Comparison of ENCODE assay signal across 22 cellular contexts in the genomic region with DNA sequence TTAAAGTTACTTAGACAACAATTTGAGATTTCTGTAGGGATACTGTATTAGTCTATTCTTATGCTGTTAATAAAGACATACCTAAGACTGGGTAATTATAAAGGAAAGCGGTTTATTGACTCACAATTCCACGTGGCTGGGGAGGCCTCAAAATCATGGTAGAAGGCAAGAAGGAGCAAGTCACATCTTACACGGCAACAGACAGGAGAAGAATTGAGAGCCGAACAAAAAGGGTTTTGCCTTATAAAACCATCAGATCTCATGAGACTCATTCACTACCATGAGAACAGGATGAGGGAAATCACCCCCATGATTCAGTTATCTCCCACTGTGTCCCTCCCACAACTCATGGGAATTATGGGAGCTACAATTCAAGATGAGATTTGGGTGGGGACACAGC. TPM values are rescaled to one million over a fixed set of nuclear protein-coding genes. Genes with fewer than 3 reads are reported as not detected.
DNase-seq lines count a peak whose midpoint lies in the region; ATAC-seq and TF ChIP-seq lines count a peak whose summit lies in the region.
"Had no signal": no experiment of that assay in that cellular context is flagged by ENCODE, and none has a peak within 500 bp of the region (broad histone marks: within the 10 kb centered on the region; RNA-seq: fewer than 3 reads in every experiment).

No MANE protein-coding gene starts in this region.

- H3K27ac Mint-ChIP-seq in dendritic cell treated with granulocyte-macrophage colony-stimulating factor and Interleukin-4, amounts not matched to agents 40 ng/mL and 50 ng/mL, for 4 days = peak overlapping the region; percentile 57

- no peaks in the 10 kb centered on the region for H3K9me3 ChIP-seq in heart left ventricle
- no peaks in the 10 kb centered on the region for H3K9me3 ChIP-seq in tibial artery
- H3K9me3 ChIP-seq: SJSA1 had no signal

- H3K4me3 Mint-ChIP-seq in dendritic cell treated with granulocyte-macrophage colony-stimulating factor and Interleukin-4, amounts not matched to agents 40 ng/mL and 50 ng/mL, for 4 days = no peak overlapping the region
- H3K4me3 Mint-ChIP-seq: CD8-positive, alpha-beta memory T cell had no signal

- H3K4me1 ChIP-seq in heart left ventricle = peaks cover 0 to 47% (median 21%) of the 10 kb centered on the region in 12 donors
- peaks cover 11% of the 10 kb centered on the region for H3K4me1 ChIP-seq in rectal smooth muscle tissue (ENCODE audit: control insufficient read depth, insufficient read depth, low read length)
- H3K4me1 ChIP-seq in tibial artery = peaks cover 0 to 69% (median 33%) of the 10 kb centered on the region in 4 donors
- H3K4me1 ChIP-seq: SJSA1 had no signal

- H3K27me3 ChIP-seq in heart left ventricle (no peaks in the 10 kb centered on the region), rectal smooth muscle tissue (ENCODE audit: control insufficient read depth, insufficient read depth, low read length) (no peaks in the 10 kb centered on the region), tibial artery (no peaks in the 10 kb centered on the region)
- H3K27me3 ChIP-seq: BLaER1 treated with 17β-estradiol and CSF1 and Interleukin-3, amounts not matched to agents 10 nM and 100 nM; SJSA1 had no signal

- ATAC-seq in heart left ventricle = no peak
- no peak for ATAC-seq in left ventricle myocardium superior
- no peak for ATAC-seq in GM18519 (IDR thresholded peaks at IDR 0.05; ENCODE audit: low FRiP score, unreplicated experiment)

- H3K4me1 Mint-ChIP-seq in dendritic cell treated with granulocyte-macrophage colony-stimulating factor and Interleukin-4, amounts not matched to agents 40 ng/mL and 50 ng/mL, for 4 days (ENCODE audit: low read depth) = peaks cover 21% of the 10 kb centered on the region

- intact Hi-C loops in heart left ventricle (cut with DNase I) (loop anchor here in 4 of 10 donors (5.0 to 10.0 kb wide), 6 partner anchors 39 to 286 kb away; a partner anchor contains a TSS), left ventricle myocardium superior (cut with micrococcal nuclease) (no loop called here), tibial artery (cut with DNase I; ENCODE audit: low total_unique reads) (loop anchor here (10.0 kb wide), 1 partner anchor 146 kb away; a partner anchor contains a TSS)
- intact Hi-C loops in dendritic cell treated with granulocyte-macrophage colony-stimulating factor and Interleukin-4, amounts not matched to agents 40 ng/mL and 50 ng/mL, for 4 days (cut with micrococcal nuclease) = no loop called here

- no peak overlapping the region for H3K4me3 ChIP-seq in heart left ventricle
- no peak overlapping the region for H3K4me3 ChIP-seq in rectal smooth muscle tissue (ENCODE audit: low read length)
- no peak overlapping the region for H3K4me3 ChIP-seq in tibial artery
- H3K4me3 ChIP-seq: BLaER1 treated with 17β-estradiol and CSF1 and Interleukin-3, amounts not matched to agents 10 nM and 100 nM; SJSA1 had no signal

- peak overlapping the region in 10 of 12 donors; percentile 27 to 83 (median 65) for H3K27ac ChIP-seq in heart left ventricle
- peak overlapping the region; percentile 50 for H3K27ac ChIP-seq in rectal smooth muscle tissue (ENCODE audit: low read depth, low read length)
- H3K27ac ChIP-seq in tibial artery = peak overlapping the region; percentile 34 to 39
- H3K27ac ChIP-seq: 22Rv1; BLaER1 treated with 17β-estradiol and CSF1 and Interleukin-3, amounts not matched to agents 10 nM and 100 nM; KMS-11; SJSA1 had no signal

- TF ChIP-seq POLR2A in heart left ventricle (IDR thresholded peaks at IDR 0.05) = no peak

- no peaks in the 10 kb centered on the region for H3K36me3 ChIP-seq in heart left ventricle
- H3K36me3 ChIP-seq in rectal smooth muscle tissue (ENCODE audit: control insufficient read depth, insufficient read depth, low read length) = no peaks in the 10 kb centered on the region
- H3K36me3 ChIP-seq in tibial artery = no peaks in the 10 kb centered on the region
- H3K36me3 ChIP-seq: SJSA1 had no signal

- no peak for TF ChIP-seq CTCF in heart left ventricle (IDR thresholded peaks at IDR 0.05)
- TF ChIP-seq CTCF in tibial artery (IDR thresholded peaks at IDR 0.05) = no peak

- no peak overlapping the region for H3K9ac ChIP-seq in rectal smooth muscle tissue (ENCODE audit: low read length)
- H3K9ac ChIP-seq: BLaER1 treated with 17β-estradiol and CSF1 and Interleukin-3, amounts not matched to agents 10 nM and 100 nM; KMS-11 had no signal

- H3K9me3 Mint-ChIP-seq in dendritic cell treated with granulocyte-macrophage colony-stimulating factor and Interleukin-4, amounts not matched to agents 40 ng/mL and 50 ng/mL, for 4 days = peaks cover 12% of the 10 kb centered on the region
- H3K9me3 Mint-ChIP-seq: CD8-positive, alpha-beta memory T cell had no signal

- H3K27me3 Mint-ChIP-seq in dendritic cell treated with granulocyte-macrophage colony-stimulating factor and Interleukin-4, amounts not matched to agents 40 ng/mL and 50 ng/mL, for 4 days = no peaks in the 10 kb centered on the region
- H3K27me3 Mint-ChIP-seq: CD8-positive, alpha-beta memory T cell had no signal

- H3K36me3 Mint-ChIP-seq in dendritic cell treated with granulocyte-macrophage colony-stimulating factor and Interleukin-4, amounts not matched to agents 40 ng/mL and 50 ng/mL, for 4 days (ENCODE audit: low read depth) = no peaks in the 10 kb centered on the region

- 83 to 95% (median 88%) methylated on average over 4 of the region's 4 CpGs for WGBS in heart left ventricle, 4 donors

- no peak for DNase-seq in heart left ventricle
- DNase-seq in left ventricle myocardium superior = no peak
- DNase-seq in tibial artery = no peak
- no peak for DNase-seq in NCI-H510A treated with DMSO at 0.1 percent for 48 hours (lab: John Stamatoyannopoulos, UW)
- DNase-seq in stimulated activated CD4-positive, alpha-beta T cell treated with anti-CD3 and anti-CD28 coated beads, Interleukin-1b, Interleukin-23, amount 100 ng/mL, for 48 hours = no peak
- DNase-seq: DMS153, NCI-H1694, NCI-H2171, NCI-H345, NCI-H524 treated with DMSO at 0.1 percent for 48 hours had no signal

RNA-seq across cellular contexts. Expression of a gene that starts 11.0 kb away (rescaled TPM):
- 1 to 10 TPM in 4 of 9 donors, under 1 TPM in 2, not detected in 3; 0.48 to 2.3 (median 1.0) TPM for total RNA-seq in heart left ventricle
- polyA plus RNA-seq in heart left ventricle = 1 to 10 TPM in 1 of 2 donors, under 1 TPM in 1; 0.88 to 1.2 TPM
- total RNA-seq in left ventricle myocardium superior = 1.0 TPM
- total RNA-seq: Calu3, G401, H1, HT1080, SJSA1 had no signal
- polyA plus RNA-seq: CD8-positive, alpha-beta memory T cell; H1 had no signal
